Comparison of ENCODE assay signal across 8 cellular contexts in the genomic region with DNA sequence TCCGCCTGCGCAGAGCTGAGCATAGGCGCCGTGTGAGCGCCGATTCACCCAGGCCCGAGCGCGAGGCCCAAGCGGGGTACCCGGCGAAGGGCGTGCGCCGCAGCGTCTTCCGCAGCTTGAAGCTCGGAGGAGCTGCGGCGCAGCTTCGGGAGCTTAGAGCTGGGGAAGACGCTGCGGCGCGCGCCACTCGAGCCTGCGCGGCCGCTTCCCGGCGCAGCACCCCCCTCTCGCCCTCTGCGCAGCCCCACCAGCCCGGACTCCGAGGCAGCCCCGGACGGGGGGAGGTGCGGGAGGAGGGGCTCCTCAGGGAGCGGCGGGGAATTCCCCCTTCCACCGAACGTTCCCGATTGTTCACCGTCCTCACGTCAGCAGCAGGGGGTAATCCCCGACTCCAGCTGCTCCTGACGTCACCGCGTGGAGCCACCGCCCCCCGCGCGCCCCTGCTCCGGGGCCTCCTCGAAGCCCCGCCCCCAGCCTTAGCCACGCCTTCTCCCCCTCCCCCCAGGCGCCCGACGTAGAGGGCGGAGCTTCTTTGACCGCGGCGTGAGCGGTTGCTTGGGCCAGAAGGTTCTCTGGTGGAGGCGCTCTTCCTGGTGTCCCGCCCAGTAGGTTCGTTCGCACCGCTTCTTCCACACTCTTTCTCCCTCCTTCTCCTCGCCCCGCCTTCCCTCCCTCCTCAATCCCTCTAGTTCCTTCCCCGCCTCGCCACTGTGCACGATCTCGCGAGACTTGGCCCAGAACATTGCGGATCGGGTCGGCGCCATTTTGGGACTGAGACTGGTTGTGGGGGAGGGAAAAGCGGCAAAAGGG. TPM values are rescaled to one million over a fixed set of nuclear protein-coding genes. Genes with fewer than 3 reads are reported as not detected.
DNase-seq lines count a peak whose midpoint lies in the region; ATAC-seq and TF ChIP-seq lines count a peak whose summit lies in the region.

A gene with protein sequence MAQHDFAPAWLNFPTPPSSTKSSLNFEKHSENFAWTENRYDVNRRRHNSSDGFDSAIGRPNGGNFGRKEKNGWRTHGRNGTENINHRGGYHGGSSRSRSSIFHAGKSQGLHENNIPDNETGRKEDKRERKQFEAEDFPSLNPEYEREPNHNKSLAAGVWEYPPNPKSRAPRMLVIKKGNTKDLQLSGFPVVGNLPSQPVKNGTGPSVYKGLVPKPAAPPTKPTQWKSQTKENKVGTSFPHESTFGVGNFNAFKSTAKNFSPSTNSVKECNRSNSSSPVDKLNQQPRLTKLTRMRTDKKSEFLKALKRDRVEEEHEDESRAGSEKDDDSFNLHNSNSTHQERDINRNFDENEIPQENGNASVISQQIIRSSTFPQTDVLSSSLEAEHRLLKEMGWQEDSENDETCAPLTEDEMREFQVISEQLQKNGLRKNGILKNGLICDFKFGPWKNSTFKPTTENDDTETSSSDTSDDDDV (plus strand): TSS at position 742 of the 810 bp plus-strand sequence. CDS start 40,072 bp downstream, outside the sequence.

- peak within 1 kb of the TSS; percentile 90 for H3K4me3 Mint-ChIP-seq in activated T-cell treated with anti-CD3 and anti-CD28 coated beads, Interleukin-2, amount 50 U/mL, for 4 hours

- peak within 1 kb of the TSS; percentile 94 for H3K27ac ChIP-seq in Panc1 (ENCODE audit: low read length)
- H3K27ac ChIP-seq in esophagus (ENCODE audit: low read depth in 2 of 2, low read length in 1 of 2): peak within 1 kb of the TSS; percentile 100
- H3K27ac ChIP-seq in muscle layer of colon (ENCODE audit: low read depth, low read length): peak within 1 kb of the TSS; percentile 99

- H3K27me3 ChIP-seq in Panc1 (ENCODE audit: control insufficient read depth, insufficient read depth, low read length) (no peaks in the 10 kb centered on the region), esophagus (ENCODE audit: control insufficient read depth in 1 of 2, insufficient read depth in 2 of 2, low read length in 2 of 2) (no peaks in the 10 kb centered on the region), muscle layer of colon (ENCODE audit: control insufficient read depth in 1 of 2, insufficient read depth in 2 of 2, low read length in 2 of 2) (no peaks in the 10 kb centered on the region)

- intact Hi-C loops in Panc1 (cut with micrococcal nuclease; ENCODE audit: unreplicated experiment): no loop called here

- WGBS in esophagus, 2 donors: 0 to 1% methylated on average over 69 to 83 of the region's 83 CpGs

- H3K36me3 Mint-ChIP-seq in activated T-cell treated with anti-CD3 and anti-CD28 coated beads, Interleukin-2, amount 50 U/mL, for 4 hours (ENCODE audit: insufficient read depth): peaks cover 26% of the 10 kb centered on the region

- H3K9me3 Mint-ChIP-seq in activated T-cell treated with anti-CD3 and anti-CD28 coated beads, Interleukin-2, amount 50 U/mL, for 4 hours: no peaks in the 10 kb centered on the region

- H3K9ac ChIP-seq in muscle layer of colon (ENCODE audit: low read length): peak within 1 kb of the TSS; percentile 98

- ATAC-seq in GM21723 (IDR thresholded peaks at IDR 0.05; ENCODE audit: unreplicated experiment) (peak; percentile 70), Panc1 (peak; percentile 94)
- ATAC-seq in activated T-cell treated with anti-CD3 and anti-CD28 coated beads, Interleukin-2, amount 50 U/mL, for 4 hours: peak; percentile 75

- BruUV-seq in Panc1 (replicated peaks; lab: Mats Ljungman, UMichigan): no TSS peak

- in situ Hi-C loops in Panc1 (cut with HindIII; ENCODE audit: low pct_unique_long_range_greater_than_20kb, low sequenced_read_pairs): no loop called here

- H3K4me3 ChIP-seq in Panc1 (ENCODE audit: low read depth in 2 of 2, low read length in 2 of 2) (peak within 1 kb of the TSS; percentile 98), esophagus (ENCODE audit: low read depth in 1 of 2, low read length in 2 of 2) (peak within 1 kb of the TSS; percentile 93 to 96), muscle layer of colon (ENCODE audit: low read depth in 1 of 2, low read length in 2 of 2) (peak within 1 kb of the TSS; percentile 73 to 94)

- H3K27me3 Mint-ChIP-seq in activated T-cell treated with anti-CD3 and anti-CD28 coated beads, Interleukin-2, amount 50 U/mL, for 4 hours (ENCODE audit: low read depth): no peaks in the 10 kb centered on the region

- no peak for TF ChIP-seq CTCF in Panc1 (IDR thresholded peaks at IDR 0.05)

- CTCF ChIA-PET in Panc1 (lab: Charles Lee): interaction anchor here (0.6 kb wide), 2 partner anchors 46 to 951 kb away, joined by 4 to 7 read pairs; no protein-coding TSS in a partner anchor

- DNase-seq in DMS53 (lab: John Stamatoyannopoulos, UW) (peak; percentile 100), KG1 (lab: John Stamatoyannopoulos, UW) (peak; percentile 99), Panc1 (ENCODE audit: low read depth, low spot score) (peak; percentile 93)
- peak; percentile 98 for DNase-seq in activated T-cell treated with anti-CD3 and anti-CD28 coated beads, Interleukin-2, amount 50 U/mL, for 4 hours
- peak; percentile 94 for DNase-seq in stimulated activated CD8-positive, alpha-beta memory T cell treated with anti-CD3 and anti-CD28 coated beads, Interleukin-7, amount 100 ng/mL, for 24 hours (ENCODE audit: low read depth)

- H3K9me3 ChIP-seq in Panc1 (ENCODE audit: control insufficient read depth, insufficient read depth, low read depth, low read length) (no peaks in the 10 kb centered on the region), esophagus (ENCODE audit: control insufficient read depth in 2 of 2, insufficient read depth in 1 of 2, low read depth in 1 of 2, low read length in 1 of 2) (no peaks in the 10 kb centered on the region), muscle layer of colon (ENCODE audit: low read length) (no peaks in the 10 kb centered on the region)

- POLR2A ChIA-PET in Panc1 (lab: Charles Lee): interaction anchor here (0.5 to 0.6 kb wide), 2 partner anchors 54 to 1285 kb away, joined by 3 read pairs; no protein-coding TSS in a partner anchor

- H3K4me1 ChIP-seq in Panc1 (ENCODE audit: control insufficient read depth, insufficient read depth, low read length) (peaks cover 8% of the 10 kb centered on the region; the same call in 1 of the 2 replicates), esophagus (ENCODE audit: control insufficient read depth in 2 of 2, insufficient read depth in 2 of 2, low read length in 1 of 2) (peaks cover 0 to 2% of the 10 kb centered on the region in 2 donors), muscle layer of colon (ENCODE audit: insufficient read depth, low read length) (peaks cover 6% of the 10 kb centered on the region)

- H3K36me3 ChIP-seq in Panc1 (ENCODE audit: control insufficient read depth, insufficient read depth, low read length): peaks cover 17% of the 10 kb centered on the region
- no peaks in the 10 kb centered on the region for H3K36me3 ChIP-seq in esophagus (ENCODE audit: control insufficient read depth in 2 of 2, insufficient read depth in 2 of 2, low read length in 1 of 2)
- no peaks in the 10 kb centered on the region for H3K36me3 ChIP-seq in muscle layer of colon (ENCODE audit: insufficient read depth, low read length)

- peaks cover 27% of the 10 kb centered on the region for H3K4me1 Mint-ChIP-seq in activated T-cell treated with anti-CD3 and anti-CD28 coated beads, Interleukin-2, amount 50 U/mL, for 4 hours (ENCODE audit: low read depth)

RNA-seq across cellular contexts. Expression of the gene that starts here (rescaled TPM):
- total RNA-seq in Panc1 (2021; ENCODE audit: unreplicated experiment): 54.4 TPM
- 23.9 TPM for polyA plus RNA-seq in Panc1 (2012; ENCODE audit: insufficient read length)
- total RNA-seq in activated T-cell treated with anti-CD3 and anti-CD28 coated beads, Interleukin-2, amount 50 U/mL, for 4 hours: 10 to 100 TPM; 51.4 to 62.0 (median 58.7) TPM
- polyA plus RNA-seq in esophagus: 10 to 100 TPM; 29.7 to 48.4 TPM

Comparison
In these comparisons a context has a peak if more than half of its experiments do, and no peak if none do; other contexts are left out.
1. Peak in every context shown above with its lines: DNase-seq, ATAC-seq, H3K4me3 ChIP-seq and H3K27ac ChIP-seq.